In the genomic region with DNA sequence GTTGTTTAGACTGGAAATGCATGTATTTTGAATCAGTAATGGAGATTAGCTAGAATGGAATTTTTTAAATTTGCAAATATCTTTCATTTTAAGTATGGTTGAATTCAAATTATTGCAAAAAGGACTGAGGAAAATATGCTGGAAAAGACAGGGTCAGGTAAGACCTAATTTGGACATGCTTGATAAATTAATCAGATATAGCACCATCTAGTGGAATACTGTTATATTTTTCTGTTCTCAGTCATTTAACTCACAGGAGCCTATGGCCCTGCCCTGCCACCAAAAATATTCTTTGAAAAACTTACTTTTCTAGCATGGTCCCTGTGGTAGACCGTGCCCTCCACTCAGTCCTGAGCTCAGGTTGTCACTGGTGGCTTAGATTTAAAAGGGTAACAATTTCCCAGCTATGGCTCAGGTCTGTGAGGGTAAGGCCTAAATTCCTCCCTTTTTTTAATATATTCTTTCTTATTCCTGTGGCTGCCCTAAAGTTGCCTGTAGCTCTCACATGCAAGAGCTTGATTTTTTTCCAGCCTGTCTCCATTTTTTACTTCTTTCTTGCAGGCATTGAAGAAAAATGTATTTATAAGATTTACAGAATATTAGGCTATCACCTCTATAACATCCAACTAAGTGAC, we compare ENCODE assay signal across 8 cellular contexts. TPM values are rescaled to one million over a fixed set of nuclear protein-coding genes. Genes with fewer than 3 reads are reported as not detected.
DNase-seq lines count a peak whose midpoint lies in the region; ATAC-seq and TF ChIP-seq lines count a peak whose summit lies in the region.

No MANE protein-coding gene starts in this region.

- intact Hi-C loops in colonic mucosa (cut with DNase I), result loop anchor here (5.0 kb wide), 1 partner anchor 119 kb away; no protein-coding TSS in a partner anchor

- H3K27ac ChIP-seq in OCI-LY3 (ENCODE audit: low read length) (no peak overlapping the region), colonic mucosa (no peak overlapping the region)

- no peaks in the 10 kb centered on the region for H4K20me1 ChIP-seq in OCI-LY3 (ENCODE audit: insufficient read depth, low read length)

- H3K79me2 ChIP-seq in OCI-LY3 (ENCODE audit: low read length), result no peaks in the 10 kb centered on the region

- no peak overlapping the region for H3K4me2 ChIP-seq in OCI-LY3 (ENCODE audit: low read length)

- H3K4me3 ChIP-seq in OCI-LY3 (ENCODE audit: low read length) (no peak overlapping the region), colonic mucosa (no peak overlapping the region)

- peak overlapping the region; percentile 34; the same call in 1 of the 2 replicates for H2AFZ ChIP-seq in OCI-LY3 (ENCODE audit: low read depth, low read length)

- peak; percentile 70 for TF ChIP-seq CTCF in OCI-LY3 (IDR thresholded peaks at IDR 0.05; ENCODE audit: low read depth, low read length)
- TF ChIP-seq CTCF in colonic mucosa (IDR thresholded peaks at IDR 0.05), result peak; percentile 41

- peak; percentile 54 for TF ChIP-seq RAD21 in Ishikawa (IDR thresholded peaks at IDR 0.05; ENCODE audit: low read depth)

- peak; percentile 76 for ATAC-seq in GM21367 (IDR thresholded peaks at IDR 0.05; ENCODE audit: unreplicated experiment)

- TF ChIP-seq EP300 in Ishikawa (IDR thresholded peaks at IDR 0.05; ENCODE audit: borderline replicate concordance), result no peak

- DNase-seq in Daoy (ENCODE audit: low read depth) (peak; percentile 10), colonic mucosa (no peak), lung microvascular endothelial cell (ENCODE audit: low read depth in 2 of 2) (peak; percentile 57 to 63), nucleus accumbens (lab: John Stamatoyannopoulos, UW) (no peak), T-helper 9 cell (no peak)

- no peak overlapping the region for H3K9ac ChIP-seq in OCI-LY3 (ENCODE audit: low read length)
- H3K9ac ChIP-seq in colonic mucosa (ENCODE audit: low read depth in 2 of 2, low read length in 2 of 2), result no peak overlapping the region

- H3K9me3 ChIP-seq in OCI-LY3 (ENCODE audit: insufficient read depth, low read length) (peaks cover 26% of the 10 kb centered on the region), colonic mucosa (no peaks in the 10 kb centered on the region)

- H3K36me3 ChIP-seq in OCI-LY3 (replicated peaks; ENCODE audit: low read depth, low read length) (peaks cover 8% of the 10 kb centered on the region), colonic mucosa (no peaks in the 10 kb centered on the region)

- H3K4me1 ChIP-seq in OCI-LY3 (ENCODE audit: low read length), result no peaks in the 10 kb centered on the region
- no peaks in the 10 kb centered on the region for H3K4me1 ChIP-seq in colonic mucosa

- H3K27me3 ChIP-seq in OCI-LY3 (ENCODE audit: low read depth, low read length) (no peaks in the 10 kb centered on the region), colonic mucosa (no peaks in the 10 kb centered on the region)

TF ChIP-seq in Ishikawa, 13 proteins besides CTCF, POLR2A, EP300 and RAD21:
- no peak for TF ChIP-seq EGR1 (IDR thresholded peaks at IDR 0.05)
- TF ChIP-seq, protein P1, sequence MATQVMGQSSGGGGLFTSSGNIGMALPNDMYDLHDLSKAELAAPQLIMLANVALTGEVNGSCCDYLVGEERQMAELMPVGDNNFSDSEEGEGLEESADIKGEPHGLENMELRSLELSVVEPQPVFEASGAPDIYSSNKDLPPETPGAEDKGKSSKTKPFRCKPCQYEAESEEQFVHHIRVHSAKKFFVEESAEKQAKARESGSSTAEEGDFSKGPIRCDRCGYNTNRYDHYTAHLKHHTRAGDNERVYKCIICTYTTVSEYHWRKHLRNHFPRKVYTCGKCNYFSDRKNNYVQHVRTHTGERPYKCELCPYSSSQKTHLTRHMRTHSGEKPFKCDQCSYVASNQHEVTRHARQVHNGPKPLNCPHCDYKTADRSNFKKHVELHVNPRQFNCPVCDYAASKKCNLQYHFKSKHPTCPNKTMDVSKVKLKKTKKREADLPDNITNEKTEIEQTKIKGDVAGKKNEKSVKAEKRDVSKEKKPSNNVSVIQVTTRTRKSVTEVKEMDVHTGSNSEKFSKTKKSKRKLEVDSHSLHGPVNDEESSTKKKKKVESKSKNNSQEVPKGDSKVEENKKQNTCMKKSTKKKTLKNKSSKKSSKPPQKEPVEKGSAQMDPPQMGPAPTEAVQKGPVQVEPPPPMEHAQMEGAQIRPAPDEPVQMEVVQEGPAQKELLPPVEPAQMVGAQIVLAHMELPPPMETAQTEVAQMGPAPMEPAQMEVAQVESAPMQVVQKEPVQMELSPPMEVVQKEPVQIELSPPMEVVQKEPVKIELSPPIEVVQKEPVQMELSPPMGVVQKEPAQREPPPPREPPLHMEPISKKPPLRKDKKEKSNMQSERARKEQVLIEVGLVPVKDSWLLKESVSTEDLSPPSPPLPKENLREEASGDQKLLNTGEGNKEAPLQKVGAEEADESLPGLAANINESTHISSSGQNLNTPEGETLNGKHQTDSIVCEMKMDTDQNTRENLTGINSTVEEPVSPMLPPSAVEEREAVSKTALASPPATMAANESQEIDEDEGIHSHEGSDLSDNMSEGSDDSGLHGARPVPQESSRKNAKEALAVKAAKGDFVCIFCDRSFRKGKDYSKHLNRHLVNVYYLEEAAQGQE (IDR thresholded peaks at IDR 0.05; ENCODE audit: low read depth), result no peak
- no peak for TF ChIP-seq TAF1 (IDR thresholded peaks at IDR 0.05; ENCODE audit: low read depth)
- no peak for TF ChIP-seq TCF12 (IDR thresholded peaks at IDR 0.05; ENCODE audit: low read depth)
- TF ChIP-seq YY1 (IDR thresholded peaks at IDR 0.05; ENCODE audit: low read depth), result no peak
- no peak for TF ChIP-seq TEAD4 (IDR thresholded peaks at IDR 0.05)
- no peak for TF ChIP-seq NFIC (IDR thresholded peaks at IDR 0.05)
TF ChIP-seq in Ishikawa: peak in this region for 0.

RNA-seq across cellular contexts. Expression of a gene that starts 25.3 kb away (rescaled TPM):
- total RNA-seq in Daoy (2014; rRNA removed; shearing (Covaris generic)), result 17.4 and 19.7 TPM in 2 replicates
- total RNA-seq in colonic mucosa (1 to 10 TPM; 3.6 to 6.7 TPM), lung microvascular endothelial cell (10.7 and 15.9 TPM in 2 replicates)

Comparison
In these comparisons a context has a peak if more than half of its experiments do, and no peak if none do; other contexts are left out.
1. DNase-seq: peak in Daoy (single experiment) and lung microvascular endothelial cell (2 of 2); none in colonic mucosa (single experiment), nucleus accumbens (0 of 56) and T-helper 9 cell (single experiment).